ENCODE assay signal across 9 cellular contexts in genomic region chr3:13500133-13500885, GRCh38.
DNase-seq lines count a peak whose midpoint lies in the region; TF ChIP-seq lines count a peak whose summit lies in the region.
"Had no signal": no experiment of that assay in that cellular context is flagged by ENCODE, and none has a peak within 500 bp of the region (broad histone marks: within the 10 kb centered on the region; RNA-seq: fewer than 3 reads in every experiment).

No MANE protein-coding gene starts in this region.

- DNase-seq in AG08396 (ENCODE audit: low spot score) (peak; percentile 63), GM13976 (ENCODE audit: low spot score) (peak; percentile 76), UCSD-AML1 (lab: John Stamatoyannopoulos, UW; ENCODE audit: unreplicated experiment) (peak; percentile 34), islet precursor cell (peak; percentile 63), T-helper 2 cell (no peak), hippocampal formation (lab: John Stamatoyannopoulos, UW) (no peak), putamen (ENCODE audit: low spot score) (no peak), DMS114 treated with DMSO at 0.1 percent for 48 hours (lab: John Stamatoyannopoulos, UW; ENCODE audit: unreplicated experiment) (no peak)
- DNase-seq: NCI-H1105 had no signal

- in situ Hi-C loops in GM13976 (cut with MboI; ENCODE audit: low sequenced_read_pairs, unreplicated experiment), result loop anchor here (5.0 kb wide), 1 partner anchor 147 kb away; no protein-coding TSS in a partner anchor

- peak; percentile 41 for TF ChIP-seq CTCF in GM13976 (IDR thresholded peaks at IDR 0.05; ENCODE audit: borderline replicate concordance, control extremely low read depth, extremely low read depth, insufficient read depth, missing control alignments)

Comparison
In these comparisons a context has a peak if more than half of its experiments do, and no peak if none do; other contexts are left out.
1. DNase-seq: peak in AG08396 (single experiment), GM13976 (single experiment), UCSD-AML1 (single experiment) and islet precursor cell (single experiment); none in T-helper 2 cell (0 of 5), hippocampal formation (0 of 2), putamen (single experiment) and DMS114 treated with DMSO at 0.1 percent for 48 hours (single experiment).